32 cellular contexts compared by ENCODE assay signal in genomic region chr1:38806090-38806489, GRCh38.
"Had no signal": no experiment of that assay in that cellular context is flagged by ENCODE, and none has a peak within 500 bp of the region (broad histone marks: within the 10 kb centered on the region; RNA-seq: fewer than 3 reads in every experiment).

No MANE protein-coding gene starts in this region.

- H3K36me3 ChIP-seq: adrenal gland, ascending aorta, brain microvascular endothelial cell, breast epithelium, cardiac muscle cell had no signal

- H3K27ac ChIP-seq: adrenal gland, ascending aorta, body of pancreas, brain microvascular endothelial cell, breast epithelium, cardiac muscle cell had no signal

- H3K27me3 ChIP-seq: ascending aorta, body of pancreas had no signal

- H3K4me1 ChIP-seq: adrenal gland, ascending aorta, body of pancreas, breast epithelium had no signal

- FAIRE-seq: astrocyte, bronchial epithelial cell had no signal

- H3K4me3 ChIP-seq: adrenal gland, ascending aorta, body of pancreas, breast epithelium, cardiac muscle cell had no signal

- ATAC-seq: activated naive CD4-positive, alpha-beta T cell treated with anti-CD3 and anti-CD28 coated beads, Interleukin-2, amount 50 U/mL, for 72 hours; activated naive CD8-positive, alpha-beta T cell treated with anti-CD3 and anti-CD28 coated beads, Interleukin-2, amount 50 U/mL, for 24 hours; activated T-cell treated with anti-CD3 and anti-CD28 coated beads, Interleukin-2, amount 50 U/mL, for 4 hours; activated T-cell treated with anti-CD3 and anti-CD28 coated beads, Interleukin-2, amount 50 U/mL, for 72 hours; activated T-helper 17 cell treated with anti-CD3 and anti-CD28 coated beads, Interleukin-2, amount 50 U/mL, for 72 hours; body of pancreas had no signal

- DNase-seq: activated effector memory CD4-positive, alpha-beta T cell treated with anti-CD3 and anti-CD28 coated beads, Interleukin-2, amount 50 U/mL, for 16 hours; activated effector memory CD4-positive, alpha-beta T cell treated with Interleukin-2 at 50 U/mL for 16 hours; activated gamma-delta T cell; activated gamma-delta T cell treated with Interleukin-2 at 50 U/mL for 16 hours; activated naive CD4-positive, alpha-beta T cell; activated naive CD4-positive, alpha-beta T cell treated with anti-CD3 and anti-CD28 coated beads for 36 hours; activated naive CD4-positive, alpha-beta T cell treated with anti-CD3 and anti-CD28 coated beads, Interleukin-2, amount 10 ng/mL, durations not matched to agents 7 days and 5 days; activated naive CD4-positive, alpha-beta T cell treated with anti-CD3 and anti-CD28 coated beads, Interleukin-2, amount 50 U/mL, for 16 hours; activated naive CD4-positive, alpha-beta T cell treated with Interleukin-2 at 50 U/mL for 16 hours; activated naive CD8-positive, alpha-beta T cell treated with anti-CD3 and anti-CD28 coated beads for 36 hours; activated naive CD8-positive, alpha-beta T cell treated with anti-CD3 and anti-CD28 coated beads, Interleukin-2, amount 10 ng/mL, durations not matched to agents 7 days and 5 days; activated naive CD8-positive, alpha-beta T cell treated with anti-CD3 and anti-CD28 coated beads, Interleukin-2, amount 50 U/mL, for 24 hours; activated T-cell treated with anti-CD3 and anti-CD28 coated beads, Interleukin-2, amount 50 U/mL, for 4 hours; activated T-cell treated with anti-CD3 and anti-CD28 coated beads, Interleukin-2, amount 50 U/mL, for 48 hours; activated T-cell treated with anti-CD3 and anti-CD28 coated beads, Interleukin-2, amount 50 U/mL, for 72 hours; adrenal gland; amniotic stem cell; amygdala; anterior cingulate cortex; aorta; body of pancreas; brain microvascular endothelial cell; caudate nucleus; central memory CD4-positive, alpha-beta T cell; cerebellar nuclear complex had no signal

- H3K9me3 ChIP-seq: adrenal gland, ascending aorta, body of pancreas, breast epithelium had no signal
